ENCODE assay signal across 1 cellular context in genomic region chr11:63705526-63705925, GRCh38.
TF ChIP-seq lines count a peak whose summit lies in the region.

No MANE protein-coding gene starts in this region.

TF ChIP-seq in K562, 482 proteins besides CTCF, POLR2A, EP300 and RAD21 (continued from another document):
- TF ChIP-seq ATF6 (CRISPR knock-in tag; IDR thresholded peaks at IDR 0.05) (no peak), CBX2 (IDR thresholded peaks at IDR 0.05; ENCODE audit: insufficient read depth, low read length, poor library complexity, severe bottlenecking) (no peak), ZNF586 (CRISPR knock-in tag; conservative IDR thresholded peaks at IDR 0.05) (no peak), ZBTB5 (IDR thresholded peaks at IDR 0.05) (no peak), SREBF2 (CRISPR knock-in tag; IDR thresholded peaks at IDR 0.05) (no peak), DMBX1 (CRISPR knock-in tag; IDR thresholded peaks at IDR 0.05; ENCODE audit: borderline replicate concordance) (no peak), NFRKB (IDR thresholded peaks at IDR 0.05; ENCODE audit: low read depth) (no peak), ZNF121 (CRISPR knock-in tag; conservative IDR thresholded peaks at IDR 0.05) (no peak), ZNF274 (IDR thresholded peaks at IDR 0.05; ENCODE audit: borderline replicate concordance, low read depth, low read length) (no peak), ZFX (CRISPR knock-in tag; IDR thresholded peaks at IDR 0.05) (no peak), CBX5 (IDR thresholded peaks at IDR 0.05; ENCODE audit: borderline replicate concordance, low read depth) (no peak), SRSF9 (IDR thresholded peaks at IDR 0.05; ENCODE audit: borderline replicate concordance, low read depth, low read length) (no peak), RB1 (IDR thresholded peaks at IDR 0.05; ENCODE audit: low read depth) (no peak), STAG1 (CRISPR knock-in tag; IDR thresholded peaks at IDR 0.05; ENCODE audit: borderline replicate concordance) (no peak)
- TF ChIP-seq, protein P1, sequence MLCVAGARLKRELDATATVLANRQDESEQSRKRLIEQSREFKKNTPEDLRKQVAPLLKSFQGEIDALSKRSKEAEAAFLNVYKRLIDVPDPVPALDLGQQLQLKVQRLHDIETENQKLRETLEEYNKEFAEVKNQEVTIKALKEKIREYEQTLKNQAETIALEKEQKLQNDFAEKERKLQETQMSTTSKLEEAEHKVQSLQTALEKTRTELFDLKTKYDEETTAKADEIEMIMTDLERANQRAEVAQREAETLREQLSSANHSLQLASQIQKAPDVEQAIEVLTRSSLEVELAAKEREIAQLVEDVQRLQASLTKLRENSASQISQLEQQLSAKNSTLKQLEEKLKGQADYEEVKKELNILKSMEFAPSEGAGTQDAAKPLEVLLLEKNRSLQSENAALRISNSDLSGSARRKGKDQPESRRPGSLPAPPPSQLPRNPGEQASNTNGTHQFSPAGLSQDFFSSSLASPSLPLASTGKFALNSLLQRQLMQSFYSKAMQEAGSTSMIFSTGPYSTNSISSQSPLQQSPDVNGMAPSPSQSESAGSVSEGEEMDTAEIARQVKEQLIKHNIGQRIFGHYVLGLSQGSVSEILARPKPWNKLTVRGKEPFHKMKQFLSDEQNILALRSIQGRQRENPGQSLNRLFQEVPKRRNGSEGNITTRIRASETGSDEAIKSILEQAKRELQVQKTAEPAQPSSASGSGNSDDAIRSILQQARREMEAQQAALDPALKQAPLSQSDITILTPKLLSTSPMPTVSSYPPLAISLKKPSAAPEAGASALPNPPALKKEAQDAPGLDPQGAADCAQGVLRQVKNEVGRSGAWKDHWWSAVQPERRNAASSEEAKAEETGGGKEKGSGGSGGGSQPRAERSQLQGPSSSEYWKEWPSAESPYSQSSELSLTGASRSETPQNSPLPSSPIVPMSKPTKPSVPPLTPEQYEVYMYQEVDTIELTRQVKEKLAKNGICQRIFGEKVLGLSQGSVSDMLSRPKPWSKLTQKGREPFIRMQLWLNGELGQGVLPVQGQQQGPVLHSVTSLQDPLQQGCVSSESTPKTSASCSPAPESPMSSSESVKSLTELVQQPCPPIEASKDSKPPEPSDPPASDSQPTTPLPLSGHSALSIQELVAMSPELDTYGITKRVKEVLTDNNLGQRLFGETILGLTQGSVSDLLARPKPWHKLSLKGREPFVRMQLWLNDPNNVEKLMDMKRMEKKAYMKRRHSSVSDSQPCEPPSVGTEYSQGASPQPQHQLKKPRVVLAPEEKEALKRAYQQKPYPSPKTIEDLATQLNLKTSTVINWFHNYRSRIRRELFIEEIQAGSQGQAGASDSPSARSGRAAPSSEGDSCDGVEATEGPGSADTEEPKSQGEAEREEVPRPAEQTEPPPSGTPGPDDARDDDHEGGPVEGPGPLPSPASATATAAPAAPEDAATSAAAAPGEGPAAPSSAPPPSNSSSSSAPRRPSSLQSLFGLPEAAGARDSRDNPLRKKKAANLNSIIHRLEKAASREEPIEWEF (CRISPR knock-in tag; IDR thresholded peaks at IDR 0.05): no peak
